24 cellular contexts compared by ENCODE assay signal in genomic region chr13:108096301-108096700, GRCh38.
DNase-seq lines count a peak whose midpoint lies in the region; ATAC-seq, FAIRE-seq and TF ChIP-seq lines count a peak whose summit lies in the region.
"Had no signal": no experiment of that assay in that cellular context is flagged by ENCODE, and none has a peak within 500 bp of the region (broad histone marks: within the 10 kb centered on the region; RNA-seq: fewer than 3 reads in every experiment).

No MANE protein-coding gene starts in this region.

- TF ChIP-seq POLR2A in H54 (IDR thresholded peaks at IDR 0.05; ENCODE audit: low read depth, low read length): no peak

- POLR2A ChIA-PET in PC-3 (lab: Charles Lee; ENCODE audit: unreplicated experiment): no interaction called here

- H3K36me3 ChIP-seq in PC-3 (ENCODE audit: low read depth, low read length): no peaks in the 10 kb centered on the region
- H3K36me3 ChIP-seq in mesenchymal stem cell (ENCODE audit: control insufficient read depth in 1 of 2, insufficient read depth in 2 of 2, low read depth in 1 of 2, low read length in 2 of 2): no peaks in the 10 kb centered on the region
- H3K36me3 ChIP-seq: BLaER1 had no signal

- H3K27me3 ChIP-seq in PC-3 (ENCODE audit: low read length) (no peaks in the 10 kb centered on the region), mesenchymal stem cell (ENCODE audit: control insufficient read depth in 1 of 2, insufficient read depth in 1 of 2, low read length in 2 of 2) (no peaks in the 10 kb centered on the region)
- H3K27me3 ChIP-seq: BLaER1 had no signal

- no peak overlapping the region for H2BK12ac ChIP-seq in mesenchymal stem cell (ENCODE audit: low read length in 2 of 2)

- no peak overlapping the region for H3K4ac ChIP-seq in mesenchymal stem cell (ENCODE audit: low read depth in 1 of 2, low read length in 2 of 2)

- no peak overlapping the region for H3K23ac ChIP-seq in mesenchymal stem cell (ENCODE audit: low read length in 2 of 2)

- peak overlapping the region; percentile 27 for H3K27ac ChIP-seq in PC-3 (ENCODE audit: low read length)
- H3K27ac ChIP-seq in mesenchymal stem cell (ENCODE audit: low read length, poor library complexity, severe bottlenecking): no peak overlapping the region
- H3K27ac ChIP-seq: 22Rv1, BLaER1, C4-2B, GM23248 had no signal

- H3K4me2 ChIP-seq in PC-3 (ENCODE audit: low read length): no peak overlapping the region
- H3K4me2 ChIP-seq in mesenchymal stem cell (ENCODE audit: low read length, poor library complexity, severe bottlenecking): no peak overlapping the region
- H3K4me2 ChIP-seq: BLaER1 had no signal

- no peaks in the 10 kb centered on the region for H3K79me1 ChIP-seq in mesenchymal stem cell (replicated peaks; ENCODE audit: low read length, poor library complexity, severe bottlenecking)

- H3K79me2 ChIP-seq in PC-3 (ENCODE audit: low read length): no peaks in the 10 kb centered on the region

- H2BK120ac ChIP-seq in mesenchymal stem cell (ENCODE audit: low read depth, low read length): no peak overlapping the region

- H3F3A ChIP-seq in PC-3 (ENCODE audit: low read length, unreplicated experiment): no peaks in the 10 kb centered on the region

- H3K9ac ChIP-seq in PC-3 (ENCODE audit: low read length): no peak overlapping the region
- no peak overlapping the region for H3K9ac ChIP-seq in mesenchymal stem cell (ENCODE audit: low read length)
- H3K9ac ChIP-seq: BLaER1, GM23248 had no signal

- ATAC-seq in PC-3 (peak; percentile 83), GM18498 (IDR thresholded peaks at IDR 0.05; ENCODE audit: unreplicated experiment) (no peak)
- ATAC-seq: CD8-positive, alpha-beta T cell; HCT116 had no signal

- CTCF ChIA-PET in PC-3 (lab: Charles Lee): no interaction called here

- H3K4me3 ChIP-seq in PC-3 (ENCODE audit: low read length): no peak overlapping the region
- H3K4me3 ChIP-seq in mesenchymal stem cell (ENCODE audit: insufficient read depth in 1 of 2, low read depth in 1 of 2, low read length in 2 of 2): no peak overlapping the region
- H3K4me3 ChIP-seq: BLaER1, GM23248 had no signal

- intact Hi-C loops in PC-3 (cut with micrococcal nuclease): loop anchor here (1.0 to 10.0 kb wide), 2 partner anchors 215 to 892 kb away; no protein-coding TSS in a partner anchor

- no peaks in the 10 kb centered on the region for H3K9me2 ChIP-seq in PC-3 (replicated peaks; ENCODE audit: low read length)

- H3K14ac ChIP-seq in mesenchymal stem cell (ENCODE audit: low read length in 2 of 2): no peak overlapping the region

- no peak overlapping the region for H4K91ac ChIP-seq in mesenchymal stem cell (ENCODE audit: low read length)

- no peak overlapping the region for H2AK5ac ChIP-seq in mesenchymal stem cell (ENCODE audit: low read length, severe bottlenecking)

- H2AFZ ChIP-seq in PC-3 (ENCODE audit: low read length): 0 out of 2 replicates have a peak overlapping the region, but pooled peaks have one; percentile 0
- peak overlapping the region; percentile 27 for H2AFZ ChIP-seq in mesenchymal stem cell (ENCODE audit: low read depth, low read length)
- H2AFZ ChIP-seq: GM23248 had no signal

- whole genome bisulfite sequencing in mesenchymal stem cell: 83% methylated on average over 2 of the region's 2 CpGs

- no peak overlapping the region for H3K18ac ChIP-seq in mesenchymal stem cell (ENCODE audit: low read depth in 1 of 2, low read length in 2 of 2)

- no peak for TF ChIP-seq CTCF in PC-3 (conservative IDR thresholded peaks at IDR 0.05; ENCODE audit: low read depth, low read length)

- no peak overlapping the region for H2BK15ac ChIP-seq in mesenchymal stem cell (ENCODE audit: low read depth, poor library complexity, severe bottlenecking)

- DNase-seq in NCI-H748 (lab: John Stamatoyannopoulos, UW; ENCODE audit: unreplicated experiment) (peak; percentile 8), NCI-H748 treated with DMSO at 0.1 percent for 48 hours (lab: John Stamatoyannopoulos, UW) (no peak), H54 (ENCODE audit: insufficient read length, low spot score) (no peak), PC-3 (peak; percentile 75), mesenchymal stem cell (no peak), NCI-H1694 treated with DMSO at 0.1 percent for 48 hours (lab: John Stamatoyannopoulos, UW) (no peak), NCI-H187 treated with DMSO at 0.1 percent for 48 hours (lab: John Stamatoyannopoulos, UW) (no peak)
- DNase-seq: Caco-2; CD4-positive, CD25-positive, alpha-beta regulatory T cell; CD8-positive, alpha-beta T cell; DMS153; DND-41; GM23248; H9 had no signal

- H3K4me1 ChIP-seq in PC-3 (ENCODE audit: insufficient read depth, low read length): peaks cover 17% of the 10 kb centered on the region
- no peaks in the 10 kb centered on the region for H3K4me1 ChIP-seq in mesenchymal stem cell (ENCODE audit: control insufficient read depth, insufficient read depth, low read depth, low read length)
- H3K4me1 ChIP-seq: BLaER1 had no signal

- FAIRE-seq in H54 (lab: Jason Lieb, UNC): peak; percentile 83
- FAIRE-seq: A204.1, G401.6, GM12892, GM19239, H1 had no signal

- no peaks in the 10 kb centered on the region for H4K20me1 ChIP-seq in PC-3 (ENCODE audit: low read length)
- H4K20me1 ChIP-seq: BLaER1 had no signal

- H2BK5ac ChIP-seq in mesenchymal stem cell (ENCODE audit: low read depth, low read length, poor library complexity, severe bottlenecking): no peak overlapping the region

- H4K8ac ChIP-seq in mesenchymal stem cell (ENCODE audit: low read length): no peak overlapping the region

- no TSS peak for BruUV-seq in PC-3 (replicated peaks; lab: Mats Ljungman, UMichigan)

- no peaks in the 10 kb centered on the region for H3K9me3 ChIP-seq in PC-3 (ENCODE audit: low read length)
- H3K9me3 ChIP-seq in mesenchymal stem cell (ENCODE audit: control insufficient read depth, low read length): no peaks in the 10 kb centered on the region
- H3K9me3 ChIP-seq: BLaER1, Caco-2 had no signal

Comparison
In these comparisons a context has a peak if more than half of its experiments do, and no peak if none do; other contexts are left out.
1. DNase-seq: peak in NCI-H748 (single experiment) and PC-3 (single experiment); none in NCI-H748 treated with DMSO at 0.1 percent for 48 hours (single experiment), H54 (single experiment), mesenchymal stem cell (single experiment), NCI-H1694 treated with DMSO at 0.1 percent for 48 hours (single experiment) and NCI-H187 treated with DMSO at 0.1 percent for 48 hours (single experiment).